ENCODE assay signal across 10 cellular contexts in the genomic region with DNA sequence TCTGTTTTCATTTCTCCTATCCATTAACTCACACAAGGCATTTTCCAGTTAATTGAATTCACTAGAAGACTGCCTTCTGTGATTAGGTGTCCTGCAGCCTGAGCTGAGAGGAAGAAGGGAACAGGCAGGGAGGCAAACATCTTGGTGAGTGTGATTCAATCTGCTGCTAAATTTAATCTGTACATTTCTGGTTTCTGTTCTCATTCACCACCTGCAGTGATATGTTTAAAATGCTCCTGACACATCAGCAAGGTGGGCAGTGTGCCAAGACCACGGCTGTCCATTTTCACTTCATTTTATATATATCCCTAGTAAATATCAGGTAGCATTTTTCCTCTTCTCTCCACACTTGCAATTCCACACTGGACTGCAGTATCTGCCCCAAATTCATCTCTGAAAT.
DNase-seq lines count a peak whose midpoint lies in the region; ATAC-seq and TF ChIP-seq lines count a peak whose summit lies in the region.
"Had no signal": no experiment of that assay in that cellular context is flagged by ENCODE, and none has a peak within 500 bp of the region (broad histone marks: within the 10 kb centered on the region; RNA-seq: fewer than 3 reads in every experiment).

No MANE protein-coding gene starts in this region.

- DNase-seq in GM10266 (ENCODE audit: extremely low spot score) (peak; percentile 8), astrocyte of the hippocampus (ENCODE audit: low read depth, low spot score) (peak; percentile 13), NCI-H1930 (lab: John Stamatoyannopoulos, UW) (no peak), NCI-H446 (lab: John Stamatoyannopoulos, UW) (no peak), WTC11 (ENCODE audit: low spot score) (no peak)
- DNase-seq in activated effector memory CD4-positive, alpha-beta T cell treated with Interleukin-2 at 50 U/mL for 16 hours, result no peak
- DNase-seq: activated CD4-positive, alpha-beta T cell treated with anti-CD3 and anti-CD28 coated beads, Interleukin-2, amount 10 ng/mL, durations not matched to agents 24 days and 14 days had no signal

- H3K27me3 Mint-ChIP-seq in WTC11 (ENCODE audit: low read depth), result no peaks in the 10 kb centered on the region
- H3K27me3 Mint-ChIP-seq: activated CD4-positive, alpha-beta T cell treated with anti-CD3 and anti-CD28 coated beads, Interleukin-2, amount 10 ng/mL, durations not matched to agents 24 days and 14 days had no signal

- TF ChIP-seq CTCF in GM10266 (IDR thresholded peaks at IDR 0.05; ENCODE audit: control insufficient read depth, insufficient read depth, low read depth, missing control alignments) (no peak), WTC11 (IDR thresholded peaks at IDR 0.05) (no peak)

- H3K4me3 Mint-ChIP-seq in WTC11, result no peak overlapping the region
- H3K4me3 Mint-ChIP-seq: activated CD4-positive, alpha-beta T cell treated with anti-CD3 and anti-CD28 coated beads, Interleukin-2, amount 10 ng/mL, durations not matched to agents 24 days and 14 days had no signal

- H3K9me3 Mint-ChIP-seq in WTC11, result peaks cover 3% of the 10 kb centered on the region; the same call in 1 of the 2 replicates
- H3K9me3 Mint-ChIP-seq: activated CD4-positive, alpha-beta T cell treated with anti-CD3 and anti-CD28 coated beads, Interleukin-2, amount 10 ng/mL, durations not matched to agents 24 days and 14 days had no signal

- no peak overlapping the region for H3K27ac Mint-ChIP-seq in WTC11
- H3K27ac Mint-ChIP-seq: activated CD4-positive, alpha-beta T cell treated with anti-CD3 and anti-CD28 coated beads, Interleukin-2, amount 10 ng/mL, durations not matched to agents 24 days and 14 days had no signal

- CTCF ChIA-PET in WTC11 (lab: Charles Lee), result interaction anchor here (1.3 kb wide), 1 partner anchor 33 kb away, joined by 3 read pairs; no protein-coding TSS in a partner anchor

- POLR2A ChIA-PET in WTC11 (lab: Charles Lee), result no interaction called here

- no peaks in the 10 kb centered on the region for H3K36me3 Mint-ChIP-seq in WTC11

- H3K4me1 Mint-ChIP-seq in WTC11, result no peaks in the 10 kb centered on the region
- H3K4me1 Mint-ChIP-seq: activated CD4-positive, alpha-beta T cell treated with anti-CD3 and anti-CD28 coated beads, Interleukin-2, amount 10 ng/mL, durations not matched to agents 24 days and 14 days had no signal

- ATAC-seq in GM21360 (IDR thresholded peaks at IDR 0.05; ENCODE audit: unreplicated experiment) (peak; percentile 86), HG03342 (IDR thresholded peaks at IDR 0.05; ENCODE audit: unreplicated experiment) (peak; percentile 61), WTC11 (no peak)
- ATAC-seq: mucosa of descending colon had no signal

TF ChIP-seq in WTC11, 78 proteins besides CTCF, POLR2A, EP300 and RAD21 (continues in another document):
- TF ChIP-seq USF1 (CRISPR knock-in tag; IDR thresholded peaks at IDR 0.05) (no peak), ARID4B (CRISPR knock-in tag; IDR thresholded peaks at IDR 0.05; ENCODE audit: borderline replicate concordance) (no peak), PRDM15 (CRISPR knock-in tag; IDR thresholded peaks at IDR 0.05) (no peak), ATF1 (CRISPR knock-in tag; IDR thresholded peaks at IDR 0.05) (no peak), HMGXB4 (CRISPR knock-in tag; IDR thresholded peaks at IDR 0.05) (no peak), ZNF423 (CRISPR knock-in tag; IDR thresholded peaks at IDR 0.05) (no peak), ZMAT4 (CRISPR knock-in tag; IDR thresholded peaks at IDR 0.05) (no peak)
- TF ChIP-seq, protein P1, sequence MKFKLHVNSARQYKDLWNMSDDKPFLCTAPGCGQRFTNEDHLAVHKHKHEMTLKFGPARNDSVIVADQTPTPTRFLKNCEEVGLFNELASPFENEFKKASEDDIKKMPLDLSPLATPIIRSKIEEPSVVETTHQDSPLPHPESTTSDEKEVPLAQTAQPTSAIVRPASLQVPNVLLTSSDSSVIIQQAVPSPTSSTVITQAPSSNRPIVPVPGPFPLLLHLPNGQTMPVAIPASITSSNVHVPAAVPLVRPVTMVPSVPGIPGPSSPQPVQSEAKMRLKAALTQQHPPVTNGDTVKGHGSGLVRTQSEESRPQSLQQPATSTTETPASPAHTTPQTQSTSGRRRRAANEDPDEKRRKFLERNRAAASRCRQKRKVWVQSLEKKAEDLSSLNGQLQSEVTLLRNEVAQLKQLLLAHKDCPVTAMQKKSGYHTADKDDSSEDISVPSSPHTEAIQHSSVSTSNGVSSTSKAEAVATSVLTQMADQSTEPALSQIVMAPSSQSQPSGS (CRISPR knock-in tag; IDR thresholded peaks at IDR 0.05; ENCODE audit: borderline replicate concordance, low read depth), result no peak

Comparison
In these comparisons a context has a peak if more than half of its experiments do, and no peak if none do; other contexts are left out.
1. DNase-seq: peak in GM10266 (single experiment) and astrocyte of the hippocampus (single experiment); none in NCI-H1930 (0 of 2), NCI-H446 (0 of 2), WTC11 (single experiment) and activated effector memory CD4-positive, alpha-beta T cell treated with Interleukin-2 at 50 U/mL for 16 hours (single experiment).